In the genomic region with DNA sequence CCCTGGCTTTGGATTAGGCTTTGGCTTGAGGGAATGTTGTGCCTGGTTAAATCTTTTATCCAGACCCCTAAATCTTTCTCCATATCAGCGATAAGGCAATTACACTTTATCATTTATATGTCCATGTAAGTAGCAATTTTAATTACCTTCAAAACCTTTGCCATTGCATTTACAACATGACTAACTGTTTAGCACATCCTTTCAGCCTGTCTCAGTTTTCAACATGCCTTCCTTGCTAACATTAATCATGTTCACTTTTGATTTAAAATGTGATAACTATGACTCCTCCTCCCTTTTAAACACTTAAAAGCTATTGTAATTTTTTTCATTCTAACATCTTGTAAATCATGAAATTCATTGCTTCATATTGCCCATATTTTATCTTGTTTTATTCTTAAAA, we compare ENCODE assay signal across 21 cellular contexts.
DNase-seq lines count a peak whose midpoint lies in the region; ATAC-seq and TF ChIP-seq lines count a peak whose summit lies in the region.
"Had no signal": no experiment of that assay in that cellular context is flagged by ENCODE, and none has a peak within 500 bp of the region (broad histone marks: within the 10 kb centered on the region; RNA-seq: fewer than 3 reads in every experiment).

No MANE protein-coding gene starts in this region.

- H3K27me3 ChIP-seq in mammary epithelial cell (ENCODE audit: insufficient read depth, low read length) (no peaks in the 10 kb centered on the region), SJCRH30 (no peaks in the 10 kb centered on the region)
- H3K27me3 ChIP-seq: BE2C; BLaER1 treated with 17β-estradiol and CSF1 and Interleukin-3, amounts not matched to agents 10 nM and 100 nM had no signal

- no peaks in the 10 kb centered on the region for H3K27me3 Mint-ChIP-seq in MCF 10A (ENCODE audit: insufficient read depth, unreplicated experiment)
- H3K27me3 Mint-ChIP-seq: CD4-positive, alpha-beta T cell; CD8-positive, alpha-beta memory T cell had no signal

- H3K36me3 ChIP-seq in mammary epithelial cell (ENCODE audit: insufficient read depth, low read length) = no peaks in the 10 kb centered on the region
- H3K36me3 ChIP-seq in SJCRH30 = no peaks in the 10 kb centered on the region
- H3K36me3 ChIP-seq: BE2C; BLaER1 treated with 17β-estradiol and CSF1 and Interleukin-3, amounts not matched to agents 10 nM and 100 nM; HAP-1 had no signal

- no peaks in the 10 kb centered on the region for H3K79me2 ChIP-seq in mammary epithelial cell (ENCODE audit: insufficient read depth, low read length)

- TF ChIP-seq CTCF in mammary epithelial cell (conservative IDR thresholded peaks at IDR 0.05 in 1 of 2, IDR thresholded peaks at IDR 0.05 in 1 of 2; ENCODE audit: extremely low read depth in 1 of 2, insufficient read depth in 1 of 2, low read depth in 1 of 2, low read length in 2 of 2) (no peak), MCF 10A (IDR thresholded peaks at IDR 0.05; ENCODE audit: unreplicated experiment) (no peak)

- no peak overlapping the region for H3K27ac Mint-ChIP-seq in MCF 10A (ENCODE audit: low read depth, unreplicated experiment)
- H3K27ac Mint-ChIP-seq: CD14-positive monocyte; CD4-positive, alpha-beta T cell; CD8-positive, alpha-beta memory T cell; GM23338 had no signal

- dilution Hi-C loops in mammary epithelial cell (cut with HindIII; ENCODE audit: low sequenced_read_pairs) = no loop called here

- no peaks in the 10 kb centered on the region for H3K4me1 Mint-ChIP-seq in MCF 10A (ENCODE audit: insufficient read depth, unreplicated experiment)
- H3K4me1 Mint-ChIP-seq: CD14-positive monocyte; CD8-positive, alpha-beta memory T cell; GM23338 had no signal

- no peak overlapping the region for H3K4me2 ChIP-seq in mammary epithelial cell (ENCODE audit: insufficient read depth, low read depth, low read length)
- H3K4me2 ChIP-seq: A549; BLaER1 treated with 17β-estradiol and CSF1 and Interleukin-3, amounts not matched to agents 10 nM and 100 nM; GM23338 had no signal

- H3K27ac ChIP-seq in mammary epithelial cell (ENCODE audit: insufficient read depth, low read depth, low read length) (no peak overlapping the region), SJCRH30 (no peak overlapping the region)
- H3K27ac ChIP-seq: A549; BLaER1 treated with 17β-estradiol and CSF1 and Interleukin-3, amounts not matched to agents 10 nM and 100 nM had no signal

- BruUV-seq in mammary epithelial cell (replicated peaks; lab: Mats Ljungman, UMichigan) = no TSS peak
- no TSS peak for BruUV-seq in MCF 10A (replicated peaks; lab: Mats Ljungman, UMichigan)

- no peaks in the 10 kb centered on the region for H3K36me3 Mint-ChIP-seq in MCF 10A (ENCODE audit: insufficient read depth, unreplicated experiment)
- H3K36me3 Mint-ChIP-seq: CD14-positive monocyte; CD8-positive, alpha-beta memory T cell had no signal

- H3K4me3 ChIP-seq in mammary epithelial cell (replicated peaks in 1 of 3; ENCODE audit: insufficient read depth in 1 of 3, low read depth in 2 of 3, low read length in 3 of 3) (no peak overlapping the region), SJCRH30 (no peak overlapping the region)
- H3K4me3 ChIP-seq: A549; BLaER1 treated with 17β-estradiol and CSF1 and Interleukin-3, amounts not matched to agents 10 nM and 100 nM; GM23338; HAP-1 had no signal

- H3K9me3 Mint-ChIP-seq in MCF 10A (ENCODE audit: unreplicated experiment) = no peaks in the 10 kb centered on the region
- H3K9me3 Mint-ChIP-seq: CD4-positive, alpha-beta T cell had no signal

- H3K4me1 ChIP-seq in mammary epithelial cell (ENCODE audit: insufficient read depth, low read length) (no peaks in the 10 kb centered on the region), SJCRH30 (no peaks in the 10 kb centered on the region)
- H3K4me1 ChIP-seq: A549; BE2C; BLaER1 treated with 17β-estradiol and CSF1 and Interleukin-3, amounts not matched to agents 10 nM and 100 nM; HAP-1 had no signal

- WGBS in mammary epithelial cell (ENCODE audit: low coverage, missing lambda C conversion rate) = 89% methylated on average over 1 of the region's 1 CpG

- ATAC-seq in SK-N-SH treated with all-trans-retinoic acid at 6 μM for 48 hours (peak; percentile 21; the same call in 1 of the 3 replicates), GM18867 (IDR thresholded peaks at IDR 0.05; ENCODE audit: unreplicated experiment) (no peak)
- ATAC-seq: A549, GM23338 had no signal

- intact Hi-C loops in mammary epithelial cell (cut with micrococcal nuclease) (no loop called here), MCF 10A (cut with micrococcal nuclease) (no loop called here)

- H3K9ac ChIP-seq in mammary epithelial cell (ENCODE audit: insufficient read depth, low read length) = no peak overlapping the region
- H3K9ac ChIP-seq: BLaER1 treated with 17β-estradiol and CSF1 and Interleukin-3, amounts not matched to agents 10 nM and 100 nM had no signal

- POLR2A ChIA-PET in MCF 10A (lab: Yijun Ruan, JAX) = no interaction called here
- POLR2A ChIA-PET in HEK293T (lab: Yijun Ruan, JAX) = no interaction called here

- CTCF ChIA-PET in mammary epithelial cell (lab: Charles Lee; ENCODE audit: low non-redundant PET) = no interaction called here
- CTCF ChIA-PET in MCF 10A (lab: Yijun Ruan, JAX) = no interaction called here
- CTCF ChIA-PET in HEK293T (lab: Yijun Ruan, JAX) = no interaction called here

- in situ Hi-C loops in mammary epithelial cell (cut with MboI; ENCODE audit: low sequenced_read_pairs in 2 of 2) (no loop called here), G401 (cut with HindIII; ENCODE audit: low sequenced_read_pairs) (no loop called here)

- H4K20me1 ChIP-seq in mammary epithelial cell (ENCODE audit: insufficient read depth, low read length) = no peaks in the 10 kb centered on the region
- H4K20me1 ChIP-seq: BLaER1 treated with 17β-estradiol and CSF1 and Interleukin-3, amounts not matched to agents 10 nM and 100 nM had no signal

- DNase-seq in mammary epithelial cell (peak; percentile 26), MCF 10A (ENCODE audit: unreplicated experiment) (no peak), HEK293T (ENCODE audit: extremely low spot score) (no peak), left kidney (ENCODE audit: low read depth, low spot score) (peak; percentile 2), SJCRH30 (no peak), G401 (ENCODE audit: low spot score) (no peak)
- DNase-seq: 8988T; ACHN; AML-193; BE2C; CD4-positive, alpha-beta T cell; CD8-positive, alpha-beta memory T cell; DMS 273 treated with DMSO at 0.1 percent for 48 hours; DMS79 had no signal

- H2AFZ ChIP-seq in mammary epithelial cell (ENCODE audit: low read depth, low read length) = no peak overlapping the region
- H2AFZ ChIP-seq: GM23338 had no signal

- H3K4me3 Mint-ChIP-seq in MCF 10A (ENCODE audit: unreplicated experiment) = no peak overlapping the region
- H3K4me3 Mint-ChIP-seq: CD14-positive monocyte; CD4-positive, alpha-beta T cell; CD8-positive, alpha-beta memory T cell; GM23338 had no signal

- H3K9me3 ChIP-seq in mammary epithelial cell (replicated peaks; ENCODE audit: insufficient read depth, low read length) (peaks cover 4% of the 10 kb centered on the region), SJCRH30 (replicated peaks) (no peaks in the 10 kb centered on the region)
- H3K9me3 ChIP-seq: A549; BE2C; BLaER1 treated with 17β-estradiol and CSF1 and Interleukin-3, amounts not matched to agents 10 nM and 100 nM; HAP-1 had no signal

TF ChIP-seq in HEK293T, 16 proteins besides CTCF, POLR2A, EP300 and RAD21:
- TF ChIP-seq ARNT (IDR thresholded peaks at IDR 0.05) = no peak
- no peak for TF ChIP-seq ELF4 (IDR thresholded peaks at IDR 0.05)
- TF ChIP-seq SUZ12 (IDR thresholded peaks at IDR 0.05) = no peak
- TF ChIP-seq LEF1 (IDR thresholded peaks at IDR 0.05; ENCODE audit: borderline replicate concordance) = no peak
- TF ChIP-seq CTBP1 (IDR thresholded peaks at IDR 0.05; ENCODE audit: borderline replicate concordance) = no peak
- no peak for TF ChIP-seq FOXA1 (IDR thresholded peaks at IDR 0.05)
- TF ChIP-seq NFRKB (IDR thresholded peaks at IDR 0.05) = no peak
- TF ChIP-seq, protein P1, sequence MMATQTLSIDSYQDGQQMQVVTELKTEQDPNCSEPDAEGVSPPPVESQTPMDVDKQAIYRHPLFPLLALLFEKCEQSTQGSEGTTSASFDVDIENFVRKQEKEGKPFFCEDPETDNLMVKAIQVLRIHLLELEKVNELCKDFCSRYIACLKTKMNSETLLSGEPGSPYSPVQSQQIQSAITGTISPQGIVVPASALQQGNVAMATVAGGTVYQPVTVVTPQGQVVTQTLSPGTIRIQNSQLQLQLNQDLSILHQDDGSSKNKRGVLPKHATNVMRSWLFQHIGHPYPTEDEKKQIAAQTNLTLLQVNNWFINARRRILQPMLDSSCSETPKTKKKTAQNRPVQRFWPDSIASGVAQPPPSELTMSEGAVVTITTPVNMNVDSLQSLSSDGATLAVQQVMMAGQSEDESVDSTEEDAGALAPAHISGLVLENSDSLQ (IDR thresholded peaks at IDR 0.05) = peak; percentile 55
TF ChIP-seq in HEK293T: peak in this region for 1.

TF ChIP-seq in SK-N-SH treated with all-trans-retinoic acid at 6 μM for 48 hours, 23 proteins besides CTCF, POLR2A, EP300 and RAD21:
- TF ChIP-seq, protein P2, sequence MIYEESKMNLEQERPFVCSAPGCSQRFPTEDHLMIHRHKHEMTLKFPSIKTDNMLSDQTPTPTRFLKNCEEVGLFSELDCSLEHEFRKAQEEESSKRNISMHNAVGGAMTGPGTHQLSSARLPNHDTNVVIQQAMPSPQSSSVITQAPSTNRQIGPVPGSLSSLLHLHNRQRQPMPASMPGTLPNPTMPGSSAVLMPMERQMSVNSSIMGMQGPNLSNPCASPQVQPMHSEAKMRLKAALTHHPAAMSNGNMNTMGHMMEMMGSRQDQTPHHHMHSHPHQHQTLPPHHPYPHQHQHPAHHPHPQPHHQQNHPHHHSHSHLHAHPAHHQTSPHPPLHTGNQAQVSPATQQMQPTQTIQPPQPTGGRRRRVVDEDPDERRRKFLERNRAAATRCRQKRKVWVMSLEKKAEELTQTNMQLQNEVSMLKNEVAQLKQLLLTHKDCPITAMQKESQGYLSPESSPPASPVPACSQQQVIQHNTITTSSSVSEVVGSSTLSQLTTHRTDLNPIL (CRISPR knock-in tag; IDR thresholded peaks at IDR 0.05; ENCODE audit: low read depth) = no peak
- peak; percentile 20; the same call in 1 of the 2 replicates for TF ChIP-seq TOX (CRISPR knock-in tag; IDR thresholded peaks at IDR 0.05; ENCODE audit: borderline replicate concordance)
- TF ChIP-seq SNAI2 (CRISPR knock-in tag; IDR thresholded peaks at IDR 0.05) = no peak
- no peak for TF ChIP-seq CSDC2 (CRISPR knock-in tag; IDR thresholded peaks at IDR 0.05)
TF ChIP-seq in SK-N-SH treated with all-trans-retinoic acid at 6 μM for 48 hours: peak in this region for 1.

Comparison
In these comparisons a context has a peak if more than half of its experiments do, and no peak if none do; other contexts are left out.
1. DNase-seq: peak in mammary epithelial cell (single experiment) and left kidney (single experiment); none in MCF 10A (single experiment), HEK293T (single experiment), SJCRH30 (0 of 2) and G401 (single experiment).